22 cellular contexts compared by ENCODE assay signal in genomic region chr11:16347928-16348685, GRCh38. TPM values are rescaled to one million over a fixed set of nuclear protein-coding genes. Genes with fewer than 3 reads are reported as not detected.
A peak's percentile ranks its signal among the peaks of the same experiment; 100 is the strongest.
DNase-seq lines count a peak whose midpoint lies in the region; ATAC-seq and TF ChIP-seq lines count a peak whose summit lies in the region.
"Had no signal": no experiment of that assay in that cellular context is flagged by ENCODE, and none has a peak within 500 bp of the region (broad histone marks: within the 10 kb centered on the region; RNA-seq: fewer than 3 reads in every experiment).

No MANE protein-coding gene starts in this region.

- H3K9me2 ChIP-seq in PC-9 (ENCODE audit: insufficient read depth): no peaks in the 10 kb centered on the region

- H3K27ac ChIP-seq in right atrium auricular region: no peak overlapping the region
- H3K27ac ChIP-seq in left ventricle myocardium inferior (replicated peaks): peak overlapping the region; percentile 61
- no peak overlapping the region for H3K27ac ChIP-seq in PC-9
- H3K27ac ChIP-seq: esophagus squamous epithelium, KMS-11, thoracic aorta had no signal

- H2AFZ ChIP-seq in PC-9: no peak overlapping the region

- H3K4me3 ChIP-seq in right atrium auricular region (no peak overlapping the region), adipocyte (ENCODE audit: low read length) (no peak overlapping the region), left ventricle myocardium inferior (no peak overlapping the region), PC-9 (no peak overlapping the region)
- H3K4me3 ChIP-seq: esophagus squamous epithelium, lung, thoracic aorta had no signal

- DNase-seq in Right ventricle myocardium inferior (ENCODE audit: missing footprints) (no peak), right atrium auricular region (ENCODE audit: low spot score) (no peak), adipocyte (ENCODE audit: low read depth) (peak; percentile 70), left ventricle myocardium inferior (no peak), PC-9 (no peak), medulla oblongata (ENCODE audit: extremely low spot score) (no peak)
- no peak for DNase-seq in activated CD4-positive, CD25-positive, alpha-beta regulatory T cell (lab: John Stamatoyannopoulos, UW)
- DNase-seq: activated CD8-positive, alpha-beta T cell treated with anti-CD3 and anti-CD28 coated beads for 36 hours; activated naive CD8-positive, alpha-beta T cell treated with anti-CD3 and anti-CD28 coated beads, Interleukin-2, amount 50 U/mL, for 24 hours; CD8-positive, alpha-beta memory T cell; cortex of kidney; esophagus squamous epithelium; natural killer cell; NCI-H1694; retina; stimulated activated CD4-positive, alpha-beta T cell treated with anti-CD3 and anti-CD28 coated beads, Interleukin-2, amount 100 ng/mL, for 48 hours had no signal

- ATAC-seq in Right ventricle myocardium inferior: peak; percentile 76
- no peak for ATAC-seq in HG02623 (IDR thresholded peaks at IDR 0.05; ENCODE audit: unreplicated experiment)
- ATAC-seq: activated CD8-positive, alpha-beta T cell treated with anti-CD3 and anti-CD28 coated beads for 36 hours; activated naive CD8-positive, alpha-beta T cell treated with anti-CD3 and anti-CD28 coated beads, Interleukin-2, amount 50 U/mL, for 24 hours; HCT116; natural killer cell had no signal

- no peak for TF ChIP-seq CTCF in right atrium auricular region (IDR thresholded peaks at IDR 0.05)
- TF ChIP-seq CTCF in left ventricle myocardium inferior (IDR thresholded peaks at IDR 0.05; ENCODE audit: borderline replicate concordance): no peak
- TF ChIP-seq CTCF in PC-9 (conservative IDR thresholded peaks at IDR 0.05): no peak

- no peaks in the 10 kb centered on the region for H3F3A ChIP-seq in PC-9 (ENCODE audit: insufficient read depth, low read depth)

- no peak overlapping the region for H3K4me2 ChIP-seq in PC-9
- H3K4me2 ChIP-seq: KMS-11 had no signal

- POLR2A ChIA-PET in PC-9 (lab: Charles Lee; ENCODE audit: unreplicated experiment): no interaction called here

- H3K27me3 ChIP-seq in right atrium auricular region (no peaks in the 10 kb centered on the region), adipocyte (replicated peaks; ENCODE audit: control insufficient read depth, insufficient read depth, low read length) (no peaks in the 10 kb centered on the region), left ventricle myocardium inferior (ENCODE audit: low read depth) (no peaks in the 10 kb centered on the region), PC-9 (ENCODE audit: insufficient read depth, low read depth) (no peaks in the 10 kb centered on the region)
- H3K27me3 ChIP-seq: esophagus squamous epithelium had no signal

- no peaks in the 10 kb centered on the region for H4K20me1 ChIP-seq in PC-9 (ENCODE audit: insufficient read depth)

- peaks cover 0 to 16% of the 10 kb centered on the region in 2 donors for H3K4me1 ChIP-seq in right atrium auricular region
- no peaks in the 10 kb centered on the region for H3K4me1 ChIP-seq in adipocyte (ENCODE audit: control insufficient read depth, insufficient read depth, low read length)
- H3K4me1 ChIP-seq in left ventricle myocardium inferior: peaks cover 36% of the 10 kb centered on the region
- no peaks in the 10 kb centered on the region for H3K4me1 ChIP-seq in PC-9 (replicated peaks; ENCODE audit: insufficient read depth)

- CTCF ChIA-PET in PC-9 (lab: Charles Lee): no interaction called here

- no TSS peak for BruUV-seq in PC-9 (replicated peaks; lab: Mats Ljungman, UMichigan)

- H3K79me2 ChIP-seq in PC-9 (ENCODE audit: low read depth): no peaks in the 10 kb centered on the region

- intact Hi-C loops in Right ventricle myocardium inferior (cut with DNase I): no loop called here
- intact Hi-C loops in left ventricle myocardium inferior (cut with micrococcal nuclease): no loop called here
- intact Hi-C loops in PC-9 (cut with micrococcal nuclease; ENCODE audit: unreplicated experiment): no loop called here

- H3K36me3 ChIP-seq in right atrium auricular region: no peaks in the 10 kb centered on the region
- no peaks in the 10 kb centered on the region for H3K36me3 ChIP-seq in adipocyte (ENCODE audit: control insufficient read depth, insufficient read depth, low read length, severe bottlenecking)
- no peaks in the 10 kb centered on the region for H3K36me3 ChIP-seq in left ventricle myocardium inferior
- no peaks in the 10 kb centered on the region for H3K36me3 ChIP-seq in PC-9 (ENCODE audit: low read depth)
- H3K36me3 ChIP-seq: esophagus squamous epithelium, thoracic aorta had no signal

- H3K9ac ChIP-seq in adipocyte (ENCODE audit: low read length): no peak overlapping the region
- H3K9ac ChIP-seq: KMS-11 had no signal

- no peaks in the 10 kb centered on the region for H3K9me3 ChIP-seq in right atrium auricular region
- no peaks in the 10 kb centered on the region for H3K9me3 ChIP-seq in adipocyte (ENCODE audit: control insufficient read depth, low read length)
- H3K9me3 ChIP-seq in left ventricle myocardium inferior (replicated peaks): no peaks in the 10 kb centered on the region
- H3K9me3 ChIP-seq in PC-9 (ENCODE audit: insufficient read depth, low read depth): no peaks in the 10 kb centered on the region
- H3K9me3 ChIP-seq: esophagus squamous epithelium, thoracic aorta had no signal

RNA-seq across cellular contexts. Expression of gene SOX6, which starts 8.2 kb away (rescaled TPM):
- 14.1 TPM for total RNA-seq in Right ventricle myocardium inferior
- total RNA-seq in right atrium auricular region: 10 to 100 TPM; 13.5 to 14.3 TPM
- total RNA-seq in left ventricle myocardium inferior: 20.2 TPM
- 4.6 and 5.1 TPM in 2 replicates for total RNA-seq in PC-9 (2021)
- total RNA-seq: activated T-helper 1 cell treated with anti-CD3 and anti-CD28 coated beads, Interleukin-12 subunit alpha, Interleukin-12 subunit beta, Interleukin-2, Interleukin-4 antibody, amounts not matched to agents 30 ng/mL and 10 ng/mL and 1 ng/mL, durations not matched to agents 14 hours and 24 hours and 36 hours; CD8-positive, alpha-beta memory T cell had no signal
